In the genomic region with DNA sequence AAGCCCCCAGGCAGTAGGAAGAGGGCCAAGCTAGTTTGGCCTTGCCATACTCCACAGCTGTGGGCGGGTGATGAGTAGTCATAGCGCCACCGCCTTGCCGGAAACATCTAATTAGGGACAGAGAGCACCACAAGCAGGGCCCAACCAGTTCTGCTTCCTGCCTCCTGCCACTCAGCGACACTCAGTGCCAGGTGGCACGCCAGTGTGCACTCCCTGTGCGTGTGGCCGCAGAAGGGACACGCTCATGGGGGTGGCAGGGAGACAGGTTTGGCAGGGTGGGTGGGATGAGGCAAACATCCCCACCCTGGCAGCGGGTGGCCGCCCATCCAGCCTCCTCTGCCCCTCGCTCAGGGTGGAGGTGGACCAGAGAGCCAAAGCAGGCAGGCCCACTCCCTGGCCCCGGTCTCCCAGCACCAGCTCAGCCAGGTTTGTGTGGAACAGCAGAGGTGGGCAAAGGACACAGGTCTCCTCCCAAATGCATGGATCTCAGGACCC, we compare ENCODE assay signal across 8 cellular contexts. TPM values are rescaled to one million over a fixed set of nuclear protein-coding genes. Genes with fewer than 3 reads are reported as not detected.
DNase-seq lines count a peak whose midpoint lies in the region; ATAC-seq and TF ChIP-seq lines count a peak whose summit lies in the region.

No MANE protein-coding gene starts in this region.

- peak; percentile 82 for DNase-seq in activated CD8-positive, alpha-beta memory T cell treated with anti-CD3 and anti-CD28 coated beads for 24 hours
- DNase-seq in neuronal stem cell (ENCODE audit: low spot score) (no peak), tibial nerve (ENCODE audit: low spot score in 2 of 2) (no peak), C1 segment of cervical spinal cord (lab: John Stamatoyannopoulos, UW) (no peak)
- DNase-seq in NK-92 treated with Interleukin-12 subunit alpha and Interleukin-12 subunit beta, amount 100 ng/mL, for 24 hours (lab: John Stamatoyannopoulos, UW), result no peak

- H3K9ac ChIP-seq in BLaER1 (no peak overlapping the region), neuronal stem cell (ENCODE audit: low read depth, low read length, poor library complexity) (no peak overlapping the region)

- H2AK5ac ChIP-seq in neuronal stem cell (ENCODE audit: low read depth, low read length), result peak overlapping the region; percentile 88

- no peak overlapping the region for H2AFZ ChIP-seq in neuronal stem cell (ENCODE audit: low read length)

- no CpG with 5 or more reads among the region's 13 CpGs for WGBS in neuronal stem cell (ENCODE audit: extremely low coverage in 2 of 2, insufficient read length in 2 of 2, insufficient replicate concordance in 1 of 2), 2 donors
- WGBS in tibial nerve, 2 donors, result 76 to 83% methylated on average over 9 to 13 of the region's 13 CpGs

- peaks cover 29% of the 10 kb centered on the region for H3K27me3 Mint-ChIP-seq in IgD-negative memory B cell

- peak overlapping the region; percentile 89 for H3K23ac ChIP-seq in neuronal stem cell (ENCODE audit: low read depth, low read length, poor library complexity)

- H3K4me3 Mint-ChIP-seq in IgD-negative memory B cell, result no peak overlapping the region

- H3K79me1 ChIP-seq in neuronal stem cell (ENCODE audit: low read depth, low read length), result peaks cover 5% of the 10 kb centered on the region

- peak overlapping the region; percentile 53 for H3K4ac ChIP-seq in neuronal stem cell (ENCODE audit: low read length)

- peak; percentile 75 for ATAC-seq in GM18909 (IDR thresholded peaks at IDR 0.05; ENCODE audit: poor library complexity, unreplicated experiment)

- H3K4me1 Mint-ChIP-seq in IgD-negative memory B cell, result peaks cover 5 to 20% (median 19%) of the 10 kb centered on the region in 3 donors

- peak overlapping the region; percentile 71 for H2BK5ac ChIP-seq in neuronal stem cell (ENCODE audit: low read length)

- no peak for TF ChIP-seq POLR2A in tibial nerve (IDR thresholded peaks at IDR 0.05)

- H3K9me3 Mint-ChIP-seq in IgD-negative memory B cell, result no peaks in the 10 kb centered on the region

- H2BK120ac ChIP-seq in neuronal stem cell (ENCODE audit: low read depth, low read length), result no peak overlapping the region

- H3K27ac ChIP-seq in BLaER1 (no peak overlapping the region), neuronal stem cell (replicated peaks; ENCODE audit: low read length) (no peak overlapping the region), tibial nerve (no peak overlapping the region)

- peaks cover 56% of the 10 kb centered on the region for H3K4me1 ChIP-seq in BLaER1
- peaks cover 7 to 8% of the 10 kb centered on the region in 2 donors for H3K4me1 ChIP-seq in neuronal stem cell (ENCODE audit: control insufficient read depth in 2 of 2, insufficient read depth in 1 of 2, low read depth in 1 of 2, low read length in 2 of 2)
- H3K4me1 ChIP-seq in tibial nerve, result peaks cover 0 to 17% (median 9%) of the 10 kb centered on the region in 4 donors

- H3K27me3 ChIP-seq in BLaER1, result peaks cover 36% of the 10 kb centered on the region
- peaks cover 12 to 98% (median 30%) of the 10 kb centered on the region in 3 experiments for H3K27me3 ChIP-seq in neuronal stem cell (ENCODE audit: control insufficient read depth in 3 of 3, insufficient read depth in 3 of 3, low read depth in 1 of 3, low read length in 3 of 3)
- peaks cover 3 to 41% of the 10 kb centered on the region in 2 donors for H3K27me3 ChIP-seq in tibial nerve

- H3K4me3 ChIP-seq in BLaER1 (no peak overlapping the region), neuronal stem cell (ENCODE audit: low read length in 2 of 2) (no peak overlapping the region), tibial nerve (no peak overlapping the region)

- peak overlapping the region; percentile 41 for H2BK12ac ChIP-seq in neuronal stem cell (ENCODE audit: low read length)

- H3K4me2 ChIP-seq in BLaER1 (peak overlapping the region; percentile 79), neuronal stem cell (ENCODE audit: insufficient read depth, low read length, poor library complexity, severe bottlenecking) (no peak overlapping the region)

- peak overlapping the region; percentile 28 for H3K18ac ChIP-seq in neuronal stem cell (ENCODE audit: low read length)

- H3K36me3 Mint-ChIP-seq in IgD-negative memory B cell, result peaks cover 4% of the 10 kb centered on the region

- TF ChIP-seq EP300 in tibial nerve (IDR thresholded peaks at IDR 0.05), result no peak

- TF ChIP-seq CTCF in tibial nerve (IDR thresholded peaks at IDR 0.05), result no peak

- H3K36me3 ChIP-seq in BLaER1, result no peaks in the 10 kb centered on the region
- no peaks in the 10 kb centered on the region for H3K36me3 ChIP-seq in neuronal stem cell (replicated peaks in 1 of 2; ENCODE audit: control insufficient read depth in 2 of 2, insufficient read depth in 2 of 2, low read length in 2 of 2)
- H3K36me3 ChIP-seq in tibial nerve, result no peaks in the 10 kb centered on the region

- H3K27ac Mint-ChIP-seq in IgD-negative memory B cell, result peak overlapping the region in 2 of 3 donors; percentile 23 to 49

- peak overlapping the region; percentile 94 for H3K14ac ChIP-seq in neuronal stem cell (ENCODE audit: low read length)

- no peak overlapping the region for H4K91ac ChIP-seq in neuronal stem cell (ENCODE audit: low read depth, low read length, poor library complexity)

- no peak overlapping the region for H2BK15ac ChIP-seq in neuronal stem cell (ENCODE audit: low read length)

- peak overlapping the region; percentile 82 for H4K8ac ChIP-seq in neuronal stem cell (ENCODE audit: low read depth, low read length)

- peaks cover 10% of the 10 kb centered on the region; the same call in 1 of the 2 replicates for H4K20me1 ChIP-seq in BLaER1

- H3K9me3 ChIP-seq in BLaER1 (no peaks in the 10 kb centered on the region), neuronal stem cell (replicated peaks in 1 of 2; ENCODE audit: control insufficient read depth in 2 of 2, insufficient read depth in 1 of 2, low read depth in 1 of 2, low read length in 2 of 2) (no peaks in the 10 kb centered on the region), tibial nerve (no peaks in the 10 kb centered on the region)

RNA-seq across cellular contexts. Expression of gene OVOL1, which starts 4.9 kb away (rescaled TPM):
- not detected for polyA plus RNA-seq in IgD-negative memory B cell
- 0.03 TPM for polyA plus RNA-seq in neuronal stem cell (2013, experiment 1 of 2)
- 0.01 TPM for polyA plus RNA-seq in neuronal stem cell (2013, experiment 2 of 2)
- not detected for total RNA-seq in tibial nerve

RNA-seq across cellular contexts. Expression of gene AP5B1, which starts 11.0 kb away (rescaled TPM):
- 17.2 TPM for polyA plus RNA-seq in IgD-negative memory B cell
- polyA plus RNA-seq in neuronal stem cell (2013, experiment 1 of 2), result 4.0 TPM
- 4.1 TPM for polyA plus RNA-seq in neuronal stem cell (2013, experiment 2 of 2)
- total RNA-seq in tibial nerve, result 10 to 100 TPM; 12.7 to 27.5 (median 18.8) TPM

RNA-seq across cellular contexts. Expression of gene SNX32, which starts 42.0 kb away (rescaled TPM):
- 0.78 TPM for polyA plus RNA-seq in IgD-negative memory B cell
- 3.0 TPM for polyA plus RNA-seq in neuronal stem cell (2013, experiment 1 of 2)
- 3.3 TPM for polyA plus RNA-seq in neuronal stem cell (2013, experiment 2 of 2)
- total RNA-seq in tibial nerve, result 1 to 10 TPM in 2 of 4 donors, under 1 TPM in 1, not detected in 1; 0.78 to 2.5 (median 1.5) TPM
